Comparison of ENCODE assay signal across 25 cellular contexts in the genomic region with DNA sequence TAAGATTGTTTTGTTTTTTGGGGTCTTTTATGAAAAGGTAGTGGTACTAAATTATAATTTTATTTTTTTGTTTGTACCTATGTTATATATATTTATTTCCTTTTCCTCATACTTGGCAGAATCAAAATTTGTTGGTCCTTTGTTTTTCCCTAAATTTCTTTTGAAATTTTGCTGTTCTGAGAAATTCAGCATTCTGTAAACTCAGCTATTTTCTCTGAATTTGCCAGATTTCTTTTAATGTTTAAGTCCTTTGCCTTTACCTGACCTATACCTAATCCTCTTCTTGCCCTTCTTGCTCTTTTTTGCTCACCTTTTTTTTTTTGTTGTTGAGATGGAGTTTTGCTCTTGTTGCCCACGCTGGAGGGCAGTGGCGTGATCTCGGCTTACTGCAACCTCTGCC.
"Had no signal": no experiment of that assay in that cellular context is flagged by ENCODE, and none has a peak within 500 bp of the region (broad histone marks: within the 10 kb centered on the region; RNA-seq: fewer than 3 reads in every experiment).

No MANE protein-coding gene starts in this region.

- H3K9me3 Mint-ChIP-seq: endodermal cell; memory B cell; natural killer cell treated with Interleukin-12 subunit alpha and Interleukin-12 subunit beta and Interleukin-15 and Interleukin-18, amount 100 ng/mL, for 72 hours; type B pancreatic cell had no signal

- FAIRE-seq: endothelial cell of umbilical vein, urothelium cell line had no signal

- H3K4me3 Mint-ChIP-seq: endodermal cell; memory B cell; natural killer cell treated with Interleukin-12 subunit alpha and Interleukin-12 subunit beta and Interleukin-15 and Interleukin-18, amount 100 ng/mL, for 72 hours; type B pancreatic cell had no signal

- H2AFZ ChIP-seq: hepatocyte, parathyroid adenoma had no signal

- ATAC-seq: foreskin keratinocyte; left cardiac atrium; lower lobe of right lung; natural killer cell treated with Interleukin-12 subunit alpha and Interleukin-12 subunit beta and Interleukin-15 and Interleukin-18, amount 100 ng/mL, for 72 hours; psoas muscle had no signal

- H3K9ac ChIP-seq: parathyroid adenoma had no signal

- H3K4me1 Mint-ChIP-seq: endodermal cell, memory B cell had no signal

- DNase-seq: effector CD4-positive, alpha-beta T cell; endodermal cell; erythroblast; foreskin keratinocyte; head of caudate nucleus; kidney; left cardiac atrium; left ventricle myocardium inferior; lower lobe of right lung; midbrain; psoas muscle; retina; sigmoid colon; stimulated activated CD4-positive, alpha-beta T cell treated with anti-CD3 and anti-CD28 coated beads, Interleukin-2, amount 100 ng/mL, for 24 hours; stimulated activated CD4-positive, alpha-beta T cell treated with anti-CD3 and anti-CD28 coated beads, Interleukin-4, amount 100 ng/mL, for 4 hours; stimulated activated naive CD4-positive, alpha-beta T cell; thyroid gland had no signal

- H3K36me3 ChIP-seq: thyroid gland had no signal

- H3K27me3 ChIP-seq: foreskin keratinocyte, hepatocyte, sigmoid colon, thyroid gland had no signal

- H3K79me2 ChIP-seq: hepatocyte, parathyroid adenoma had no signal

- H3K27ac ChIP-seq: foreskin keratinocyte, hepatocyte, left ventricle myocardium inferior, lower lobe of right lung, parathyroid adenoma, psoas muscle, sigmoid colon, skin epidermis, thyroid gland had no signal

- H3K27ac Mint-ChIP-seq: endodermal cell; memory B cell; natural killer cell treated with Interleukin-12 subunit alpha and Interleukin-12 subunit beta and Interleukin-15 and Interleukin-18, amount 100 ng/mL, for 72 hours; type B pancreatic cell had no signal

- H3K36me3 Mint-ChIP-seq: natural killer cell treated with Interleukin-12 subunit alpha and Interleukin-12 subunit beta and Interleukin-15 and Interleukin-18, amount 100 ng/mL, for 72 hours had no signal

- H3K4me3 ChIP-seq: hepatocyte, left ventricle myocardium inferior, lower lobe of right lung, psoas muscle, sigmoid colon, skin epidermis, thyroid gland had no signal

- H3K27me3 Mint-ChIP-seq: memory B cell; natural killer cell treated with Interleukin-12 subunit alpha and Interleukin-12 subunit beta and Interleukin-15 and Interleukin-18, amount 100 ng/mL, for 72 hours; type B pancreatic cell had no signal

- H3K4me2 ChIP-seq: hepatocyte had no signal

- H3K4me1 ChIP-seq: foreskin keratinocyte, left ventricle myocardium inferior, lower lobe of right lung, parathyroid adenoma, psoas muscle, sigmoid colon, thyroid gland had no signal

- H3K9me3 ChIP-seq: left ventricle myocardium inferior, lower lobe of right lung, psoas muscle, sigmoid colon, thyroid gland had no signal
